1 cellular context compared by ENCODE assay signal in the genomic region with DNA sequence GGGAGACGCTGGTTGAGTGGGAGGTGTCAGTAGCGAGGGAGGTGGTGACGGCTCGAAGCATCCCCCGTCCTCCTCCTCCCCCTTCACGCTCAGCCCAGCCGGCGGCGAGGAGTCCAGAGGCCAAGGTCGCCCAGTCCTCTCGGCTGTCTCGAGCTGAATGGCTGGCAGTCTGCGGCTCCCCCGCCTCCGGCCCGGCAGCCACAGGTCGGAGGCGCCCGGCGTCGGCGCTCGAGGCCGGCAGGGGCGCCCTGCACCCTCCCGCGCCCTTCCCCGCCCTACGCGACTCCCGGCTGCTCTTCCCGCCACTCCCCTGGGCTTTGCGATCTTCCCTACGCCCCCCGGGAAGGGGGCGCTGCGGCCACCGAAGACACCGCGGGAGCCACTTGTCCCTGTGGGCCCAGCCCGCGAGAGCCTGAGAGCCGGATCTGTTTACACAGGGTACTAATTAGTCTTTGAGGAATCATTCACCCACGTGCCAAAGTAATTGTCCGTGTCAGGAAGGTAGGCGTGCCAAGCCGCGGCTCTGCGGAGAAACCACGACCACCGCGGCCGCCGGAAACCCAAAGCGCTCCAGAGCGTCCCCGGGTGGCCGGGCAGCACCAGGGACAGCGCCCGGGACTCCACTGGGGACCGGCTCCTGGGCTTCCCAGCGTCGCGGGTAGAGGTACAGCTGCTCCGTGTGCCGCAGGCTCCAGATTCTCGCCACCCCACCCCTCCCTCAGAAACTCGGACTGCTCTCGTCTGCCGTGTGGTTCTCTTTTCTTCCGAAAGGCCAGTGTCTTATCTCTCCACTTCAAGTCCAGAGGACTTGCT.
TF ChIP-seq lines count a peak whose summit lies in the region.

A gene (plus strand): TSS at position 133 of the 813 bp plus-strand sequence.

TF ChIP-seq in HEK293, 187 proteins besides CTCF, POLR2A, EP300 and RAD21 (continued from another document and continues in another):
- TF ChIP-seq, protein P1, sequence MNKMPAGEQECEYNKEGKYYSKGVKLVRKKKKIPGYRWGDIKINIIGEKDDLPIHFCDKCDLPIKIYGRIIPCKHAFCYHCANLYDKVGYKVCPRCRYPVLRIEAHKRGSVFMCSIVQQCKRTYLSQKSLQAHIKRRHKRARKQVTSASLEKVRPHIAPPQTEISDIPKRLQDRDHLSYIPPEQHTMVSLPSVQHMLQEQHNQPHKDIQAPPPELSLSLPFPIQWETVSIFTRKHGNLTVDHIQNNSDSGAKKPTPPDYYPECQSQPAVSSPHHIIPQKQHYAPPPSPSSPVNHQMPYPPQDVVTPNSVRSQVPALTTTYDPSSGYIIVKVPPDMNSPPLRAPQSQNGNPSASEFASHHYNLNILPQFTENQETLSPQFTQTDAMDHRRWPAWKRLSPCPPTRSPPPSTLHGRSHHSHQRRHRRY (tag by site-specific recombination; IDR thresholded peaks at IDR 0.05) = no peak
- no peak for TF ChIP-seq ZNF792 (tag by site-specific recombination; IDR thresholded peaks at IDR 0.05)
- no peak for TF ChIP-seq PRDM1 (tag by site-specific recombination; IDR thresholded peaks at IDR 0.05)
- TF ChIP-seq SCRT2 (tag by site-specific recombination; IDR thresholded peaks at IDR 0.05) = peak; percentile 77
- peak; percentile 31; the same call in 1 of the 2 replicates for TF ChIP-seq EGR2 (tag by site-specific recombination; IDR thresholded peaks at IDR 0.05; ENCODE audit: low read depth)
- TF ChIP-seq KLF10 (tag by site-specific recombination; IDR thresholded peaks at IDR 0.05) = no peak
- TF ChIP-seq, protein P2, sequence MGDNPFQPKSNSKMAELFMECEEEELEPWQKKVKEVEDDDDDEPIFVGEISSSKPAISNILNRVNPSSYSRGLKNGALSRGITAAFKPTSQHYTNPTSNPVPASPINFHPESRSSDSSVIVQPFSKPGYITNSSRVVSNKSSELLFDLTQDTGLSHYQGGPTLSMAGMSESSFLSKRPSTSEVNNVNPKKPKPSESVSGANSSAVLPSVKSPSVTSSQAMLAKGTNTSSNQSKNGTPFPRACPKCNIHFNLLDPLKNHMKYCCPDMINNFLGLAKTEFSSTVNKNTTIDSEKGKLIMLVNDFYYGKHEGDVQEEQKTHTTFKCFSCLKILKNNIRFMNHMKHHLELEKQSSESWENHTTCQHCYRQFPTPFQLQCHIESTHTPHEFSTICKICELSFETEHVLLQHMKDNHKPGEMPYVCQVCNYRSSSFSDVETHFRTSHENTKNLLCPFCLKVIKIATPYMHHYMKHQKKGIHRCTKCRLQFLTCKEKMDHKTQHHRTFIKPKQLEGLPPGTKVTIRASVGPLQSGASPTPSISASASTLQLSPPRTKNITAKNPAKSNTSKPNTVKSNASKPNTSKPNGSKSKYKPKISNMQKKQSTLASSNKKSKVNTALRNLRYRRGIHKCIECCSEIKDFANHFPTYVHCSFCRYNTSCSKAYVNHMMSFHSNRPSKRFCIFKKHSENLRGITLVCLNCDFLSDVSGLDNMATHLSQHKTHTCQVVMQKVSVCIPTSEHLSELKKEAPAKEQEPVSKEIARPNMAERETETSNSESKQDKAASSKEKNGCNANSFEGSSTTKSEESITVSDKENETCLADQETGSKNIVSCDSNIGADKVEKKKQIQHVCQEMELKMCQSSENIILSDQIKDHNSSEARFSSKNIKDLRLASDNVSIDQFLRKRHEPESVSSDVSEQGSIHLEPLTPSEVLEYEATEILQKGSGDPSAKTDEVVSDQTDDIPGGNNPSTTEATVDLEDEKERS (tag by site-specific recombination; IDR thresholded peaks at IDR 0.05) = no peak
- TF ChIP-seq, protein P3, sequence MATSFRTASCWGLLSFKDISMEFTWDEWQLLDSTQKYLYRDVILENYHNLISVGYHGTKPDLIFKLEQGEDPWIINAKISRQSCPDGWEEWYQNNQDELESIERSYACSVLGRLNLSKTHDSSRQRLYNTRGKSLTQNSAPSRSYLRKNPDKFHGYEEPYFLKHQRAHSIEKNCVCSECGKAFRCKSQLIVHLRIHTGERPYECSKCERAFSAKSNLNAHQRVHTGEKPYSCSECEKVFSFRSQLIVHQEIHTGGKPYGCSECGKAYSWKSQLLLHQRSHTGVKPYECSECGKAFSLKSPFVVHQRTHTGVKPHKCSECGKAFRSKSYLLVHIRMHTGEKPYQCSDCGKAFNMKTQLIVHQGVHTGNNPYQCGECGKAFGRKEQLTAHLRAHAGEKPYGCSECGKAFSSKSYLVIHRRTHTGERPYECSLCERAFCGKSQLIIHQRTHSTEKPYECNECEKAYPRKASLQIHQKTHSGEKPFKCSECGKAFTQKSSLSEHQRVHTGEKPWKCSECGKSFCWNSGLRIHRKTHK (tag by site-specific recombination; IDR thresholded peaks at IDR 0.05) = no peak
- TF ChIP-seq ZNF654 (tag by site-specific recombination; IDR thresholded peaks at IDR 0.05; ENCODE audit: low read depth) = no peak
- TF ChIP-seq WT1 (tag by site-specific recombination; IDR thresholded peaks at IDR 0.05) = no peak
- no peak for TF ChIP-seq SETDB1 (IDR thresholded peaks at IDR 0.05; ENCODE audit: insufficient read length, low read length)
- TF ChIP-seq, protein P4, sequence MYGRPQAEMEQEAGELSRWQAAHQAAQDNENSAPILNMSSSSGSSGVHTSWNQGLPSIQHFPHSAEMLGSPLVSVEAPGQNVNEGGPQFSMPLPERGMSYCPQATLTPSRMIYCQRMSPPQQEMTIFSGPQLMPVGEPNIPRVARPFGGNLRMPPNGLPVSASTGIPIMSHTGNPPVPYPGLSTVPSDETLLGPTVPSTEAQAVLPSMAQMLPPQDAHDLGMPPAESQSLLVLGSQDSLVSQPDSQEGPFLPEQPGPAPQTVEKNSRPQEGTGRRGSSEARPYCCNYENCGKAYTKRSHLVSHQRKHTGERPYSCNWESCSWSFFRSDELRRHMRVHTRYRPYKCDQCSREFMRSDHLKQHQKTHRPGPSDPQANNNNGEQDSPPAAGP (tag by site-specific recombination; IDR thresholded peaks at IDR 0.05) = no peak
- no peak for TF ChIP-seq ZNF510 (tag by site-specific recombination; IDR thresholded peaks at IDR 0.05; ENCODE audit: insufficient replicate concordance)
- TF ChIP-seq, protein P5, sequence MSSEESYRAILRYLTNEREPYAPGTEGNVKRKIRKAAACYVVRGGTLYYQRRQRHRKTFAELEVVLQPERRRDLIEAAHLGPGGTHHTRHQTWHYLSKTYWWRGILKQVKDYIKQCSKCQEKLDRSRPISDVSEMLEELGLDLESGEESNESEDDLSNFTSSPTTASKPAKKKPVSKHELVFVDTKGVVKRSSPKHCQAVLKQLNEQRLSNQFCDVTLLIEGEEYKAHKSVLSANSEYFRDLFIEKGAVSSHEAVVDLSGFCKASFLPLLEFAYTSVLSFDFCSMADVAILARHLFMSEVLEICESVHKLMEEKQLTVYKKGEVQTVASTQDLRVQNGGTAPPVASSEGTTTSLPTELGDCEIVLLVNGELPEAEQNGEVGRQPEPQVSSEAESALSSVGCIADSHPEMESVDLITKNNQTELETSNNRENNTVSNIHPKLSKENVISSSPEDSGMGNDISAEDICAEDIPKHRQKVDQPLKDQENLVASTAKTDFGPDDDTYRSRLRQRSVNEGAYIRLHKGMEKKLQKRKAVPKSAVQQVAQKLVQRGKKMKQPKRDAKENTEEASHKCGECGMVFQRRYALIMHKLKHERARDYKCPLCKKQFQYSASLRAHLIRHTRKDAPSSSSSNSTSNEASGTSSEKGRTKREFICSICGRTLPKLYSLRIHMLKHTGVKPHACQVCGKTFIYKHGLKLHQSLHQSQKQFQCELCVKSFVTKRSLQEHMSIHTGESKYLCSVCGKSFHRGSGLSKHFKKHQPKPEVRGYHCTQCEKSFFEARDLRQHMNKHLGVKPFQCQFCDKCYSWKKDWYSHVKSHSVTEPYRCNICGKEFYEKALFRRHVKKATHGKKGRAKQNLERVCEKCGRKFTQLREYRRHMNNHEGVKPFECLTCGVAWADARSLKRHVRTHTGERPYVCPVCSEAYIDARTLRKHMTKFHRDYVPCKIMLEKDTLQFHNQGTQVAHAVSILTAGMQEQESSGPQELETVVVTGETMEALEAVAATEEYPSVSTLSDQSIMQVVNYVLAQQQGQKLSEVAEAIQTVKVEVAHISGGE (tag by site-specific recombination; conservative IDR thresholded peaks at IDR 0.05; ENCODE audit: low read depth) = no peak
- no peak for TF ChIP-seq ZNF623 (tag by site-specific recombination; IDR thresholded peaks at IDR 0.05)
- TF ChIP-seq SP2 (tag by site-specific recombination; IDR thresholded peaks at IDR 0.05) = no peak
- TF ChIP-seq IKZF3 (tag by site-specific recombination; IDR thresholded peaks at IDR 0.05) = no peak
- peak; percentile 56; the same call in 1 of the 2 replicates for TF ChIP-seq ZBTB8A (tag by site-specific recombination; IDR thresholded peaks at IDR 0.05)
- TF ChIP-seq ZNF837 (tag by site-specific recombination; IDR thresholded peaks at IDR 0.05) = no peak
- TF ChIP-seq ZNF670 (tag by site-specific recombination; IDR thresholded peaks at IDR 0.05; ENCODE audit: low read depth) = no peak
- TF ChIP-seq ZNF433 (tag by site-specific recombination; IDR thresholded peaks at IDR 0.05; ENCODE audit: low read depth) = no peak
- TF ChIP-seq, protein P6, sequence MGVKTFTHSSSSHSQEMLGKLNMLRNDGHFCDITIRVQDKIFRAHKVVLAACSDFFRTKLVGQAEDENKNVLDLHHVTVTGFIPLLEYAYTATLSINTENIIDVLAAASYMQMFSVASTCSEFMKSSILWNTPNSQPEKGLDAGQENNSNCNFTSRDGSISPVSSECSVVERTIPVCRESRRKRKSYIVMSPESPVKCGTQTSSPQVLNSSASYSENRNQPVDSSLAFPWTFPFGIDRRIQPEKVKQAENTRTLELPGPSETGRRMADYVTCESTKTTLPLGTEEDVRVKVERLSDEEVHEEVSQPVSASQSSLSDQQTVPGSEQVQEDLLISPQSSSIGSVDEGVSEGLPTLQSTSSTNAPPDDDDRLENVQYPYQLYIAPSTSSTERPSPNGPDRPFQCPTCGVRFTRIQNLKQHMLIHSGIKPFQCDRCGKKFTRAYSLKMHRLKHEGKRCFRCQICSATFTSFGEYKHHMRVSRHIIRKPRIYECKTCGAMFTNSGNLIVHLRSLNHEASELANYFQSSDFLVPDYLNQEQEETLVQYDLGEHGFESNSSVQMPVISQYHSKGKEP (tag by site-specific recombination; IDR thresholded peaks at IDR 0.05) = no peak
- TF ChIP-seq GLIS2 (tag by site-specific recombination; IDR thresholded peaks at IDR 0.05) = peak; percentile 65
- TF ChIP-seq ZFP69B (tag by site-specific recombination; IDR thresholded peaks at IDR 0.05) = peak; percentile 57; the same call in 1 of the 2 replicates
- peak; percentile 60 for TF ChIP-seq ZFHX2 (tag by site-specific recombination; conservative IDR thresholded peaks at IDR 0.05)
- TF ChIP-seq ZNF175 (tag by site-specific recombination; IDR thresholded peaks at IDR 0.05) = no peak
- TF ChIP-seq ZNF658 (tag by site-specific recombination; IDR thresholded peaks at IDR 0.05) = no peak
- no peak for TF ChIP-seq ZNF571 (tag by site-specific recombination; IDR thresholded peaks at IDR 0.05)
- no peak for TF ChIP-seq ZNF223 (tag by site-specific recombination; IDR thresholded peaks at IDR 0.05)
- TF ChIP-seq, protein P7, sequence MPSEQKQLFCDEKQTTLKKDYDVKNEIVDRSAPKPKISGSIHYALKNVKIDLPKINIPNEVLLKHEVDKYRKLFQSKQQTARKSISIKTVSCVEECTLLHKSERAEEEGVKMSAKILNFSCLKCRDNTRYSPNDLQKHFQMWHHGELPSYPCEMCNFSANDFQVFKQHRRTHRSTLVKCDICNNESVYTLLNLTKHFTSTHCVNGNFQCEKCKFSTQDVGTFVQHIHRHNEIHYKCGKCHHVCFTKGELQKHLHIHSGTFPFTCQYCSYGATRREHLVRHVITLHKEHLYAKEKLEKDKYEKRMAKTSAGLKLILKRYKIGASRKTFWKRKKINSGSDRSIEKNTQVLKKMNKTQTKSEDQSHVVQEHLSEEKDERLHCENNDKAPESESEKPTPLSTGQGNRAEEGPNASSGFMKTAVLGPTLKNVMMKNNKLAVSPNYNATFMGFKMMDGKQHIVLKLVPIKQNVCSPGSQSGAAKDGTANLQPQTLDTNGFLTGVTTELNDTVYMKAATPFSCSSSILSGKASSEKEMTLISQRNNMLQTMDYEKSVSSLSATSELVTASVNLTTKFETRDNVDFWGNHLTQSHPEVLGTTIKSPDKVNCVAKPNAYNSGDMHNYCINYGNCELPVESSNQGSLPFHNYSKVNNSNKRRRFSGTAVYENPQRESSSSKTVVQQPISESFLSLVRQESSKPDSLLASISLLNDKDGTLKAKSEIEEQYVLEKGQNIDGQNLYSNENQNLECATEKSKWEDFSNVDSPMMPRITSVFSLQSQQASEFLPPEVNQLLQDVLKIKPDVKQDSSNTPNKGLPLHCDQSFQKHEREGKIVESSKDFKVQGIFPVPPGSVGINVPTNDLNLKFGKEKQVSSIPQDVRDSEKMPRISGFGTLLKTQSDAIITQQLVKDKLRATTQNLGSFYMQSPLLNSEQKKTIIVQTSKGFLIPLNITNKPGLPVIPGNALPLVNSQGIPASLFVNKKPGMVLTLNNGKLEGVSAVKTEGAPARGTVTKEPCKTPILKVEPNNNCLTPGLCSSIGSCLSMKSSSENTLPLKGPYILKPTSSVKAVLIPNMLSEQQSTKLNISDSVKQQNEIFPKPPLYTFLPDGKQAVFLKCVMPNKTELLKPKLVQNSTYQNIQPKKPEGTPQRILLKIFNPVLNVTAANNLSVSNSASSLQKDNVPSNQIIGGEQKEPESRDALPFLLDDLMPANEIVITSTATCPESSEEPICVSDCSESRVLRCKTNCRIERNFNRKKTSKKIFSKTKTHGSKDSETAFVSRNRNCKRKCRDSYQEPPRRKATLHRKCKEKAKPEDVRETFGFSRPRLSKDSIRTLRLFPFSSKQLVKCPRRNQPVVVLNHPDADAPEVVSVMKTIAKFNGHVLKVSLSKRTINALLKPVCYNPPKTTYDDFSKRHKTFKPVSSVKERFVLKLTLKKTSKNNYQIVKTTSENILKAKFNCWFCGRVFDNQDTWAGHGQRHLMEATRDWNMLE (tag by site-specific recombination; conservative IDR thresholded peaks at IDR 0.05; ENCODE audit: low read depth) = no peak
- TF ChIP-seq, protein P8, sequence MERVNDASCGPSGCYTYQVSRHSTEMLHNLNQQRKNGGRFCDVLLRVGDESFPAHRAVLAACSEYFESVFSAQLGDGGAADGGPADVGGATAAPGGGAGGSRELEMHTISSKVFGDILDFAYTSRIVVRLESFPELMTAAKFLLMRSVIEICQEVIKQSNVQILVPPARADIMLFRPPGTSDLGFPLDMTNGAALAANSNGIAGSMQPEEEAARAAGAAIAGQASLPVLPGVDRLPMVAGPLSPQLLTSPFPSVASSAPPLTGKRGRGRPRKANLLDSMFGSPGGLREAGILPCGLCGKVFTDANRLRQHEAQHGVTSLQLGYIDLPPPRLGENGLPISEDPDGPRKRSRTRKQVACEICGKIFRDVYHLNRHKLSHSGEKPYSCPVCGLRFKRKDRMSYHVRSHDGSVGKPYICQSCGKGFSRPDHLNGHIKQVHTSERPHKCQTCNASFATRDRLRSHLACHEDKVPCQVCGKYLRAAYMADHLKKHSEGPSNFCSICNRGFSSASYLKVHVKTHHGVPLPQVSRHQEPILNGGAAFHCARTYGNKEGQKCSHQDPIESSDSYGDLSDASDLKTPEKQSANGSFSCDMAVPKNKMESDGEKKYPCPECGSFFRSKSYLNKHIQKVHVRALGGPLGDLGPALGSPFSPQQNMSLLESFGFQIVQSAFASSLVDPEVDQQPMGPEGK (tag by site-specific recombination; IDR thresholded peaks at IDR 0.05) = no peak
- no peak for TF ChIP-seq ZNF248 (tag by site-specific recombination; IDR thresholded peaks at IDR 0.05)
- TF ChIP-seq ZNF701 (tag by site-specific recombination; IDR thresholded peaks at IDR 0.05) = no peak
- TF ChIP-seq ZNF561 (tag by site-specific recombination; IDR thresholded peaks at IDR 0.05; ENCODE audit: borderline replicate concordance) = no peak
